Comparison of ENCODE assay signal across 9 cellular contexts in the genomic region with DNA sequence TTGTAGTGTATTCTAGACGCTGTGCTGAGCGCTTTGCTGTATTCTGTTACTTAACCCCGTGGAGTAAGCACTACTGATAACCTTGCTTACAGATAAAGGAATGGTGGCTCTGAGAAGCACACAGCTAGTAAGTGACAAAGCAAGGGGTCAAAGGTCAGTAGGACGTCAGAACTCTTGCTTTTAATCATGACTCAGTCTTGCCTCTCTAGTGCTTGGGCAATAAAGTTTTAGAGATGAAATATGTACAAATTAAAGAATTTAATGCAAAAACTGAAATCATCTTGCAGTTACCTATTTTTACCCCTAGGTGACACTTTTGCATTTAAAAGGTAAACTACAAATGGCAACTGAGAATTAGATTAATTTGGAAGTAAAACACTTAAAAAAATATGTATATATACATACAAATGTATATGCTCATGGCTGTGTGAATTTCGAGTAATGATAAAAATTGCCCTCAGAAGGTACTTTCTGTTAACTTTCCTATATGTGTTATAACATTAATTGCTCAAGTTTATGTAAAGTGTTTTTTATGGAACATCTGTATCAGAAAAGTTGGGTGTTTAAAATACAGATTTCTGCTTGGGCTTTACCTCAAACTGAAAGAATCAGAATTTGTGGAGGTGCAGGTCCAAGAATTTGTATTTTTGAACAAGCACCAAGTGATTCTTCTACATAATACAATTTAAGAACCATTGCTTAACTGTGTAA.
DNase-seq lines count a peak whose midpoint lies in the region; ATAC-seq, FAIRE-seq and TF ChIP-seq lines count a peak whose summit lies in the region.
"Had no signal": no experiment of that assay in that cellular context is flagged by ENCODE, and none has a peak within 500 bp of the region (broad histone marks: within the 10 kb centered on the region; RNA-seq: fewer than 3 reads in every experiment).

No MANE protein-coding gene starts in this region.

- no peaks in the 10 kb centered on the region for H3K27me3 Mint-ChIP-seq in GM23338 (ENCODE audit: insufficient read depth, low read depth, poor library complexity)
- H3K27me3 Mint-ChIP-seq in stimulated activated naive B cell treated with anti-CD40 and anti-IgM and Interleukin-4, amounts not matched to agents 10 μg/mL and 1 μg/mL and 100 μg/mL, for 72 hours: peaks cover 29 to 34% of the 10 kb centered on the region in 2 donors

- peak in 1 of 2 experiments; percentile 67; a peak in 3 of 4 replicates for TF ChIP-seq CTCF in GM23338 (conservative IDR thresholded peaks at IDR 0.05; ENCODE audit: low read depth in 2 of 2)
- peak; percentile 65 for TF ChIP-seq CTCF in hepatocyte (IDR thresholded peaks at IDR 0.05; ENCODE audit: poor library complexity)

- H3K27me3 ChIP-seq in GM23338 (ENCODE audit: insufficient read depth): no peaks in the 10 kb centered on the region
- H3K27me3 ChIP-seq in hepatocyte: no peaks in the 10 kb centered on the region

- no peak overlapping the region for H3K4me3 ChIP-seq in GM23338
- H3K4me3 ChIP-seq in hepatocyte: no peak overlapping the region

- H3K9me3 Mint-ChIP-seq in GM23338: no peaks in the 10 kb centered on the region
- no peaks in the 10 kb centered on the region for H3K9me3 Mint-ChIP-seq in stimulated activated naive B cell treated with anti-CD40 and anti-IgM and Interleukin-4, amounts not matched to agents 10 μg/mL and 1 μg/mL and 100 μg/mL, for 72 hours

- H3K4me1 ChIP-seq in GM23338 (ENCODE audit: insufficient read depth) (no peaks in the 10 kb centered on the region), hepatocyte (ENCODE audit: insufficient read depth) (peaks cover 18% of the 10 kb centered on the region)

- H3K79me2 ChIP-seq in GM23338 (replicated peaks; ENCODE audit: insufficient read depth): no peaks in the 10 kb centered on the region
- H3K79me2 ChIP-seq in hepatocyte: no peaks in the 10 kb centered on the region

- H3K27ac Mint-ChIP-seq in GM23338: no peak overlapping the region
- no peak overlapping the region for H3K27ac Mint-ChIP-seq in stimulated activated naive B cell treated with anti-CD40 and anti-IgM and Interleukin-4, amounts not matched to agents 10 μg/mL and 1 μg/mL and 100 μg/mL, for 72 hours

- no peaks in the 10 kb centered on the region for H3K4me1 Mint-ChIP-seq in GM23338
- H3K4me1 Mint-ChIP-seq in stimulated activated naive B cell treated with anti-CD40 and anti-IgM and Interleukin-4, amounts not matched to agents 10 μg/mL and 1 μg/mL and 100 μg/mL, for 72 hours: no peaks in the 10 kb centered on the region

- FAIRE-seq in A204.1 (lab: Jason Lieb, UNC): peak; percentile 96
- no peak for FAIRE-seq in GM12891 (lab: Jason Lieb, UNC)

- H2AFZ ChIP-seq in GM23338 (no peak overlapping the region), hepatocyte (no peak overlapping the region)

- no peak for TF ChIP-seq POLR2A in GM12891 (IDR thresholded peaks at IDR 0.05; ENCODE audit: low read depth, low read length)

- WGBS in hepatocyte (ENCODE audit: low lambda C conversion rate, missing lambda C conversion rate): 12% methylated on average over 5 of the region's 5 CpGs

- no peak overlapping the region for H3K4me3 Mint-ChIP-seq in GM23338
- no peak overlapping the region for H3K4me3 Mint-ChIP-seq in stimulated activated naive B cell treated with anti-CD40 and anti-IgM and Interleukin-4, amounts not matched to agents 10 μg/mL and 1 μg/mL and 100 μg/mL, for 72 hours

- ATAC-seq in GM23338 (no peak), SK-N-SH treated with all-trans-retinoic acid at 6 μM for 48 hours (0 out of 3 replicates have a peak, but pooled peaks have one; percentile 22), HG03342 (IDR thresholded peaks at IDR 0.05; ENCODE audit: unreplicated experiment) (no peak)
- ATAC-seq in stimulated activated naive B cell treated with anti-CD40 and anti-IgM and Interleukin-4, amounts not matched to agents 10 μg/mL and 1 μg/mL and 100 μg/mL, for 72 hours (replicated peaks): no peak

- H3K27ac ChIP-seq in GM23338 (ENCODE audit: low read depth) (no peak overlapping the region), hepatocyte (peak overlapping the region; percentile 62)

- H3K36me3 Mint-ChIP-seq in GM23338 (ENCODE audit: low read depth): no peaks in the 10 kb centered on the region
- H3K36me3 Mint-ChIP-seq in stimulated activated naive B cell treated with anti-CD40 and anti-IgM and Interleukin-4, amounts not matched to agents 10 μg/mL and 1 μg/mL and 100 μg/mL, for 72 hours: no peaks in the 10 kb centered on the region

- H3F3A ChIP-seq in GM23338 (replicated peaks; ENCODE audit: low read depth): no peaks in the 10 kb centered on the region

- H4K20me1 ChIP-seq in GM23338 (replicated peaks; ENCODE audit: insufficient read depth): no peaks in the 10 kb centered on the region
- H4K20me1 ChIP-seq in hepatocyte (ENCODE audit: insufficient read depth, poor library complexity, severe bottlenecking): no peaks in the 10 kb centered on the region

- peak; percentile 24 for DNase-seq in GM23338 (ENCODE audit: low spot score)
- DNase-seq in hepatocyte (ENCODE audit: low spot score): peak; percentile 84
- no peak for DNase-seq in stimulated activated naive B cell treated with anti-CD40 and anti-IgM and Interleukin-4, amounts not matched to agents 10 μg/mL and 1 μg/mL and 100 μg/mL, for 72 hours
- no peak for DNase-seq in 8988T
- no peak for DNase-seq in GM12891 (ENCODE audit: insufficient read length, low spot score)
- DNase-seq: nucleus accumbens had no signal

- H3K9me3 ChIP-seq in hepatocyte (ENCODE audit: low read depth): no peaks in the 10 kb centered on the region

- H3K36me3 ChIP-seq in GM23338 (ENCODE audit: insufficient read depth) (no peaks in the 10 kb centered on the region), hepatocyte (replicated peaks; ENCODE audit: insufficient read depth, low read depth) (no peaks in the 10 kb centered on the region)

- H3K9me2 ChIP-seq in GM23338 (ENCODE audit: insufficient read depth) (peaks cover 6% of the 10 kb centered on the region; the same call in 1 of the 2 replicates), hepatocyte (replicated peaks; ENCODE audit: insufficient read depth) (no peaks in the 10 kb centered on the region)

- H3K4me2 ChIP-seq in GM23338 (no peak overlapping the region), hepatocyte (peak overlapping the region; percentile 20)

TF ChIP-seq in SK-N-SH treated with all-trans-retinoic acid at 6 μM for 48 hours, 23 proteins besides CTCF, POLR2A, EP300 and RAD21 (continues in another document):
- no peak for TF ChIP-seq ZNF565 (CRISPR knock-in tag; conservative IDR thresholded peaks at IDR 0.05; ENCODE audit: low read depth)
- TF ChIP-seq, protein P1, sequence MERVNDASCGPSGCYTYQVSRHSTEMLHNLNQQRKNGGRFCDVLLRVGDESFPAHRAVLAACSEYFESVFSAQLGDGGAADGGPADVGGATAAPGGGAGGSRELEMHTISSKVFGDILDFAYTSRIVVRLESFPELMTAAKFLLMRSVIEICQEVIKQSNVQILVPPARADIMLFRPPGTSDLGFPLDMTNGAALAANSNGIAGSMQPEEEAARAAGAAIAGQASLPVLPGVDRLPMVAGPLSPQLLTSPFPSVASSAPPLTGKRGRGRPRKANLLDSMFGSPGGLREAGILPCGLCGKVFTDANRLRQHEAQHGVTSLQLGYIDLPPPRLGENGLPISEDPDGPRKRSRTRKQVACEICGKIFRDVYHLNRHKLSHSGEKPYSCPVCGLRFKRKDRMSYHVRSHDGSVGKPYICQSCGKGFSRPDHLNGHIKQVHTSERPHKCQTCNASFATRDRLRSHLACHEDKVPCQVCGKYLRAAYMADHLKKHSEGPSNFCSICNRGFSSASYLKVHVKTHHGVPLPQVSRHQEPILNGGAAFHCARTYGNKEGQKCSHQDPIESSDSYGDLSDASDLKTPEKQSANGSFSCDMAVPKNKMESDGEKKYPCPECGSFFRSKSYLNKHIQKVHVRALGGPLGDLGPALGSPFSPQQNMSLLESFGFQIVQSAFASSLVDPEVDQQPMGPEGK (CRISPR knock-in tag; IDR thresholded peaks at IDR 0.05; ENCODE audit: borderline replicate concordance): no peak

TF ChIP-seq in GM12891, 5 proteins besides CTCF, POLR2A, EP300 and RAD21:
- TF ChIP-seq PAX5 (IDR thresholded peaks at IDR 0.05; ENCODE audit: insufficient read depth, low read length, severe bottlenecking) (no peak), TAF1 (IDR thresholded peaks at IDR 0.05; ENCODE audit: low read depth, low read length) (no peak), POU2F2 (IDR thresholded peaks at IDR 0.05; ENCODE audit: low read depth, low read length) (no peak), SPI1 (IDR thresholded peaks at IDR 0.05; ENCODE audit: low read depth, low read length) (no peak), POLR2AphosphoS5 (IDR thresholded peaks at IDR 0.05; ENCODE audit: low read depth, low read length) (no peak)
TF ChIP-seq in GM12891: peak in this region for 0.

Comparison
In these comparisons a context has a peak if more than half of its experiments do, and no peak if none do; other contexts are left out.
1. DNase-seq: peak in GM23338 (single experiment) and hepatocyte (single experiment); none in stimulated activated naive B cell treated with anti-CD40 and anti-IgM and Interleukin-4, amounts not matched to agents 10 μg/mL and 1 μg/mL and 100 μg/mL, for 72 hours (single experiment), 8988T (single experiment) and GM12891 (single experiment).